21 cellular contexts compared by ENCODE assay signal in genomic region chr3:76698136-76698535, GRCh38.
"Had no signal": no experiment of that assay in that cellular context is flagged by ENCODE, and none has a peak within 500 bp of the region (broad histone marks: within the 10 kb centered on the region; RNA-seq: fewer than 3 reads in every experiment).

No MANE protein-coding gene starts in this region.

- ATAC-seq: activated CD4-positive, alpha-beta T cell treated with anti-CD3 and anti-CD28 coated beads for 36 hours; activated T-cell treated with anti-CD3 and anti-CD28 coated beads, Interleukin-2, amount 50 U/mL, for 4 hours; effector memory CD8-positive, alpha-beta T cell; left cardiac atrium; lower lobe of right lung; naive thymus-derived CD8-positive, alpha-beta T cell; stimulated activated naive CD8-positive, alpha-beta T cell treated with anti-CD3 and anti-CD28 coated beads, Interleukin-15, Interleukin-2, amounts not matched to agents 100 U/mL and 50 U/mL, for 24 hours had no signal

- H3K4me3 ChIP-seq: adrenal gland, breast epithelium, colonic mucosa, dorsolateral prefrontal cortex, esophagus muscularis mucosa, lower lobe of right lung, right atrium auricular region, thyroid gland had no signal

- DNase-seq: activated B cell treated with CpG ODN at 0.5 μM for 24 hours; activated CD4-positive, alpha-beta T cell treated with anti-CD3 and anti-CD28 coated beads for 36 hours; activated CD4-positive, alpha-beta T cell treated with anti-CD3 and anti-CD28 coated beads, Interleukin-2, amount 50 U/mL, for 4 hours; activated CD8-positive, alpha-beta memory T cell treated with anti-CD3 and anti-CD28 coated beads, Interleukin-2, amount 50 U/mL, for 48 hours; activated naive CD4-positive, alpha-beta T cell; activated T-cell treated with anti-CD3 and anti-CD28 coated beads, Interleukin-2, amount 50 U/mL, for 4 hours; adrenal gland; colonic mucosa; dorsolateral prefrontal cortex; effector memory CD8-positive, alpha-beta T cell; hypothalamus; left cardiac atrium; lower lobe of right lung; naive thymus-derived CD8-positive, alpha-beta T cell; stimulated activated CD4-positive, alpha-beta T cell treated with anti-CD3 and anti-CD28 coated beads, Interleukin-12 subunit alpha, Interleukin-12 subunit beta, amount 100 ng/mL, for 4 hours; stimulated activated CD4-positive, alpha-beta T cell treated with anti-CD3 and anti-CD28 coated beads, Interleukin-4, amount 100 ng/mL, for 4 hours; stimulated activated naive CD8-positive, alpha-beta T cell treated with anti-CD3 and anti-CD28 coated beads, Interleukin-15, Interleukin-2, amounts not matched to agents 100 U/mL and 50 U/mL, for 24 hours; thyroid gland had no signal

- H3K9me3 ChIP-seq: adrenal gland, breast epithelium, colonic mucosa, esophagus muscularis mucosa, lower lobe of right lung, right atrium auricular region, thyroid gland had no signal

- H3K4me1 ChIP-seq: adrenal gland, breast epithelium, colonic mucosa, esophagus muscularis mucosa, lower lobe of right lung, right atrium auricular region, thyroid gland had no signal

- H3K27me3 ChIP-seq: adrenal gland, breast epithelium, colonic mucosa, esophagus muscularis mucosa, right atrium auricular region, thyroid gland had no signal

- H3K27ac ChIP-seq: adrenal gland, breast epithelium, colonic mucosa, dorsolateral prefrontal cortex, esophagus muscularis mucosa, lower lobe of right lung, right atrium auricular region, thyroid gland had no signal

- H3K36me3 ChIP-seq: adrenal gland, breast epithelium, colonic mucosa, esophagus muscularis mucosa, lower lobe of right lung, right atrium auricular region, thyroid gland had no signal
